8 cellular contexts compared by ENCODE assay signal in the genomic region with DNA sequence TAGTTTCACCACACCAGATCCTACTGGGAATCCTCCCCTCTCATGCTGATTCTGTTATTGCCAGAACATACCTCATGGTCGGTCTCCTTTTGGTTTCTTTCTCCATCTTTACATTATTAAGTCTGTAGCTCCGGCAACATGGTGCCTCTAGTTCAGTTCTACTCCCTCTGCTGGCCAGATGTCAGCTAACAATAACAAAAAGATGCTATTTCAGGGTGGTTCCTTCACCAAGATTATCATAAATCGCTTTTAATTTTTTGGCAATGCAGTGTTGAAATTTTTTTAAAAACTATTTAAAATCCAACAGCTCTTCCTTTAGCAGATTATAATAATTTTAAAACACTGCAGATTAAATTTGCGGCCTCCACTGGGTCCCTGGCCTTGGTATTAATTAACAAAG.
DNase-seq lines count a peak whose midpoint lies in the region; ATAC-seq and TF ChIP-seq lines count a peak whose summit lies in the region.

No MANE protein-coding gene starts in this region.

- no peaks in the 10 kb centered on the region for H4K20me1 ChIP-seq in Loucy (ENCODE audit: insufficient read depth, low read length, poor library complexity, severe bottlenecking)
- H4K20me1 ChIP-seq in neural progenitor cell (ENCODE audit: low read depth): no peaks in the 10 kb centered on the region

- peak overlapping the region; percentile 50; the same call in 1 of the 2 replicates for H2AFZ ChIP-seq in Loucy (ENCODE audit: low read length)
- no peak overlapping the region for H2AFZ ChIP-seq in neural progenitor cell (replicated peaks)

- no TSS peak for BruUV-seq in Calu3 (replicated peaks; lab: Mats Ljungman, UMichigan)

- H3K36me3 ChIP-seq in Loucy (ENCODE audit: insufficient read depth, low read length) (no peaks in the 10 kb centered on the region), neural progenitor cell (no peaks in the 10 kb centered on the region)

- no peak overlapping the region for H3K27ac Mint-ChIP-seq in WTC11
- H3K27ac Mint-ChIP-seq in neural progenitor cell: no peak overlapping the region
- H3K27ac Mint-ChIP-seq in Calu3 (ENCODE audit: unreplicated experiment): no peak overlapping the region

- ATAC-seq in GM18520 (IDR thresholded peaks at IDR 0.05; ENCODE audit: unreplicated experiment) (peak; percentile 50), WTC11 (peak; percentile 43)

- H3K9ac ChIP-seq in Loucy (ENCODE audit: low read depth, low read length, poor library complexity, severe bottlenecking): no peak overlapping the region
- H3K9ac ChIP-seq in neural progenitor cell: no peak overlapping the region

- TF ChIP-seq CTCF in Loucy (conservative IDR thresholded peaks at IDR 0.05; ENCODE audit: low read length): peak; percentile 71
- 0 out of 2 replicates have a peak, but pooled peaks have one; percentile 16 for TF ChIP-seq CTCF in WTC11 (IDR thresholded peaks at IDR 0.05)
- TF ChIP-seq CTCF in neural progenitor cell (IDR thresholded peaks at IDR 0.05): peak; percentile 70
- TF ChIP-seq CTCF in Calu3 (IDR thresholded peaks at IDR 0.05; ENCODE audit: unreplicated experiment): no peak

- H3K9me2 ChIP-seq in Loucy (replicated peaks; ENCODE audit: low read depth, low read length): no peaks in the 10 kb centered on the region

- H3K36me3 Mint-ChIP-seq in WTC11 (peaks cover 14% of the 10 kb centered on the region), neural progenitor cell (peaks cover 7% of the 10 kb centered on the region), Calu3 (ENCODE audit: insufficient read depth, unreplicated experiment) (no peaks in the 10 kb centered on the region)

- intact Hi-C loops in Calu3 (cut with micrococcal nuclease; ENCODE audit: unreplicated experiment): no loop called here

- peaks cover under 1% of the 10 kb centered on the region for H3K4me1 Mint-ChIP-seq in WTC11
- peaks cover 8% of the 10 kb centered on the region for H3K4me1 Mint-ChIP-seq in neural progenitor cell
- H3K4me1 Mint-ChIP-seq in Calu3 (ENCODE audit: low read depth, unreplicated experiment): no peaks in the 10 kb centered on the region

- H3K4me2 ChIP-seq in Loucy (ENCODE audit: low read depth, low read length, poor library complexity, severe bottlenecking) (peak overlapping the region; percentile 36), neural progenitor cell (no peak overlapping the region)

- DNase-seq in WTC11 (ENCODE audit: low spot score) (no peak), neural progenitor cell (ENCODE audit: low spot score) (peak; percentile 45), Calu3 (no peak), activated T-cell treated with anti-CD3 and anti-CD28 coated beads for 4 hours (no peak), T1000 (lab: John Stamatoyannopoulos, UW) (no peak), SKM-1 treated with dmso at 0.1 percent for 144 hours (lab: John Stamatoyannopoulos, UW; ENCODE audit: unreplicated experiment) (no peak)

- H3F3A ChIP-seq in Loucy (ENCODE audit: low read depth) (no peaks in the 10 kb centered on the region), neural progenitor cell (ENCODE audit: low read depth) (peaks cover 12% of the 10 kb centered on the region)

- H3K4me3 ChIP-seq in Loucy (ENCODE audit: low read length, poor library complexity, severe bottlenecking): peak overlapping the region; percentile 19
- no peak overlapping the region for H3K4me3 ChIP-seq in neural progenitor cell

- H3K4me3 Mint-ChIP-seq in WTC11 (no peak overlapping the region), neural progenitor cell (no peak overlapping the region), Calu3 (ENCODE audit: low read depth, unreplicated experiment) (no peak overlapping the region)

- H3K9me3 ChIP-seq in Loucy (ENCODE audit: insufficient read depth, low read depth, low read length) (peaks cover 15% of the 10 kb centered on the region), neural progenitor cell (ENCODE audit: low read depth) (no peaks in the 10 kb centered on the region)

- H3K27me3 Mint-ChIP-seq in WTC11 (ENCODE audit: low read depth) (no peaks in the 10 kb centered on the region; the same call in 1 of the 2 replicates), neural progenitor cell (ENCODE audit: insufficient read depth, low read depth) (peaks cover 2% of the 10 kb centered on the region), Calu3 (ENCODE audit: unreplicated experiment) (no peaks in the 10 kb centered on the region)

- POLR2A ChIA-PET in WTC11 (lab: Charles Lee): no interaction called here

- CTCF ChIA-PET in WTC11 (lab: Charles Lee) (interaction anchor here (0.7 to 2.3 kb wide), 13 partner anchors 8 to 1284 kb away, joined by 3 to 9 read pairs (median 3); no protein-coding TSS in a partner anchor), Calu3 (lab: Charles Lee) (interaction anchor here (0.5 kb wide), 1 partner anchor 563 kb away, joined by 3 read pairs; no protein-coding TSS in a partner anchor)

- H3K9me3 Mint-ChIP-seq in WTC11 (peaks cover 22% of the 10 kb centered on the region), neural progenitor cell (peaks cover 32% of the 10 kb centered on the region), Calu3 (ENCODE audit: low read depth, unreplicated experiment) (peaks cover under 1% of the 10 kb centered on the region)

- no peaks in the 10 kb centered on the region for H3K79me2 ChIP-seq in Loucy (ENCODE audit: insufficient read depth, low read length)
- H3K79me2 ChIP-seq in neural progenitor cell (ENCODE audit: low read depth): no peaks in the 10 kb centered on the region

- no peaks in the 10 kb centered on the region for H3K27me3 ChIP-seq in Loucy (ENCODE audit: insufficient read depth, low read length, poor library complexity, severe bottlenecking)
- H3K27me3 ChIP-seq in neural progenitor cell: no peaks in the 10 kb centered on the region

- H3K4me1 ChIP-seq in Loucy (ENCODE audit: insufficient read depth, low read length, poor library complexity, severe bottlenecking): no peaks in the 10 kb centered on the region
- H3K4me1 ChIP-seq in neural progenitor cell: no peaks in the 10 kb centered on the region

- no peak overlapping the region for H3K27ac ChIP-seq in neural progenitor cell

TF ChIP-seq in WTC11, 78 proteins besides CTCF, POLR2A, EP300 and RAD21 (continues in another document):
- no peak for TF ChIP-seq NR2C2 (CRISPR knock-in tag; IDR thresholded peaks at IDR 0.05)
- TF ChIP-seq MXD4 (CRISPR knock-in tag; IDR thresholded peaks at IDR 0.05; ENCODE audit: borderline replicate concordance): no peak
- no peak for TF ChIP-seq SP1 (CRISPR knock-in tag; conservative IDR thresholded peaks at IDR 0.05)
- no peak for TF ChIP-seq HMGA2 (CRISPR knock-in tag; IDR thresholded peaks at IDR 0.05)
- TF ChIP-seq, protein P1, sequence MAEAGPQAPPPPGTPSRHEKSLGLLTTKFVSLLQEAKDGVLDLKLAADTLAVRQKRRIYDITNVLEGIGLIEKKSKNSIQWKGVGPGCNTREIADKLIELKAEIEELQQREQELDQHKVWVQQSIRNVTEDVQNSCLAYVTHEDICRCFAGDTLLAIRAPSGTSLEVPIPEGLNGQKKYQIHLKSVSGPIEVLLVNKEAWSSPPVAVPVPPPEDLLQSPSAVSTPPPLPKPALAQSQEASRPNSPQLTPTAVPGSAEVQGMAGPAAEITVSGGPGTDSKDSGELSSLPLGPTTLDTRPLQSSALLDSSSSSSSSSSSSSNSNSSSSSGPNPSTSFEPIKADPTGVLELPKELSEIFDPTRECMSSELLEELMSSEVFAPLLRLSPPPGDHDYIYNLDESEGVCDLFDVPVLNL (CRISPR knock-in tag; IDR thresholded peaks at IDR 0.05; ENCODE audit: borderline replicate concordance, low read depth): no peak
- TF ChIP-seq, protein P2, sequence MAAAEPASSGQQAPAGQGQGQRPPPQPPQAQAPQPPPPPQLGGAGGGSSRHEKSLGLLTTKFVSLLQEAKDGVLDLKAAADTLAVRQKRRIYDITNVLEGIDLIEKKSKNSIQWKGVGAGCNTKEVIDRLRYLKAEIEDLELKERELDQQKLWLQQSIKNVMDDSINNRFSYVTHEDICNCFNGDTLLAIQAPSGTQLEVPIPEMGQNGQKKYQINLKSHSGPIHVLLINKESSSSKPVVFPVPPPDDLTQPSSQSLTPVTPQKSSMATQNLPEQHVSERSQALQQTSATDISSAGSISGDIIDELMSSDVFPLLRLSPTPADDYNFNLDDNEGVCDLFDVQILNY (CRISPR knock-in tag; IDR thresholded peaks at IDR 0.05): no peak
- TF ChIP-seq, protein P3, sequence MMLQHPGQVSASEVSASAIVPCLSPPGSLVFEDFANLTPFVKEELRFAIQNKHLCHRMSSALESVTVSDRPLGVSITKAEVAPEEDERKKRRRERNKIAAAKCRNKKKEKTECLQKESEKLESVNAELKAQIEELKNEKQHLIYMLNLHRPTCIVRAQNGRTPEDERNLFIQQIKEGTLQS (CRISPR knock-in tag; conservative IDR thresholded peaks at IDR 0.05): no peak
- TF ChIP-seq FOXP1 (CRISPR knock-in tag; IDR thresholded peaks at IDR 0.05; ENCODE audit: borderline replicate concordance): no peak
- TF ChIP-seq RORB (CRISPR knock-in tag; IDR thresholded peaks at IDR 0.05): no peak
- TF ChIP-seq ZNF423 (CRISPR knock-in tag; IDR thresholded peaks at IDR 0.05): no peak
- TF ChIP-seq ZNF396 (CRISPR knock-in tag; IDR thresholded peaks at IDR 0.05; ENCODE audit: borderline replicate concordance): no peak
- TF ChIP-seq ZMAT4 (CRISPR knock-in tag; IDR thresholded peaks at IDR 0.05): no peak
- no peak for TF ChIP-seq TP53 (CRISPR knock-in tag; IDR thresholded peaks at IDR 0.05)
- no peak for TF ChIP-seq IRF1 (CRISPR knock-in tag; IDR thresholded peaks at IDR 0.05)
- TF ChIP-seq EMX1 (CRISPR knock-in tag; IDR thresholded peaks at IDR 0.05): no peak
- TF ChIP-seq ZNF416 (CRISPR knock-in tag; IDR thresholded peaks at IDR 0.05): no peak
- no peak for TF ChIP-seq RELA (CRISPR knock-in tag; IDR thresholded peaks at IDR 0.05; ENCODE audit: borderline replicate concordance)
